12 cellular contexts compared by ENCODE assay signal in the genomic region with DNA sequence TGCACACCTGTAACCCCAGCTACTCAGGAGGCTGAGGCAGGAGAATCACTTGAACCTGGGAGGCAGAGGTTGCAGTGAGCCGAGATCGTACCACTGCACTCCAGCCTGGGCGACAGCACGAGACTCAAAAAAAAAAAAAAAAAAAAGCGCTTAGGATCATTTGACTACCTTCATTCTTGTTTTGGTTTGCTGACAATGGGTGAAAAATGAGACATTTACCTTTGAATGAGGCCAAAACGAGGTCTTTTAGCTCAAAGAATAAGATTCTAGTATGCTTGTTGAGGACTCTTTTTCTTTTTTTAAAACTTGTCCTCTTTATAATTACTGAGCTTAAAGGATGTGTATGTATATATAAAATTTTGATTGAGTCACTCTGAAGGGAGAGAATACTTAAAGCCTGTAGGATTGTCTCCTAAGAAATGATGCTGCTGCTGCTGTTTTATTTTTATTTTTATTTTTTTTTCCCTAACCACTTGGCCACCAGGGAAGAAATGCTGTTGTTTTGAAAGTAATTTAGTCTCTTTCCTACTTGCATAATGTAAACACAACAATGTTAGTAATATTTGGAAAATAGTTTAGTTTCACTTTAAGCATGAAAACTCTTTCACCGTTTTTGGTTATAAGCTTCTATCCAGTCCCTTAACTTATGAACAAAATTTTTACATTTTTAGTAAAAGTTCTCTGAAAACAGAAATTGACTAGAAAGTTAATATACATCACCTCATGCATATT. TPM values are rescaled to one million over a fixed set of nuclear protein-coding genes. Genes with fewer than 3 reads are reported as not detected.
DNase-seq lines count a peak whose midpoint lies in the region; ATAC-seq, FAIRE-seq and TF ChIP-seq lines count a peak whose summit lies in the region.
"Had no signal": no experiment of that assay in that cellular context is flagged by ENCODE, and none has a peak within 500 bp of the region (broad histone marks: within the 10 kb centered on the region; RNA-seq: fewer than 3 reads in every experiment).

No MANE protein-coding gene starts in this region.

- FAIRE-seq in D721Med (lab: Jason Lieb, UNC) = no peak
- FAIRE-seq in HTR-8/SVneo (lab: Jason Lieb, UNC) = no peak

- peaks cover 44% of the 10 kb centered on the region for H3K36me3 ChIP-seq in DND-41 (ENCODE audit: insufficient read depth, low read length)
- no peaks in the 10 kb centered on the region for H3K36me3 ChIP-seq in endocrine pancreas (ENCODE audit: control insufficient read depth, insufficient read depth, low read length)

- TF ChIP-seq CTCF in DND-41 (IDR thresholded peaks at IDR 0.05; ENCODE audit: borderline replicate concordance, extremely low read depth, low read length, poor library complexity, severe bottlenecking) (no peak), D721Med (IDR thresholded peaks at IDR 0.05; ENCODE audit: insufficient read depth, missing control alignments) (no peak)

- intact Hi-C loops in cardiac septum (cut with DNase I) = no loop called here

- H3K9me3 ChIP-seq in DND-41 (ENCODE audit: insufficient read depth, low read length, severe bottlenecking) = no peaks in the 10 kb centered on the region
- H3K9me3 ChIP-seq in endocrine pancreas (ENCODE audit: control insufficient read depth, low read length) = no peaks in the 10 kb centered on the region
- H3K9me3 ChIP-seq: psoas muscle had no signal

- no peak overlapping the region for H3K27ac ChIP-seq in DND-41 (ENCODE audit: low read length)
- H3K27ac ChIP-seq: psoas muscle had no signal

- H3K27me3 ChIP-seq in DND-41 (ENCODE audit: insufficient read depth, low read length, poor library complexity) (no peaks in the 10 kb centered on the region), endocrine pancreas (ENCODE audit: control insufficient read depth, insufficient read depth, low read length) (no peaks in the 10 kb centered on the region)

- H3K79me2 ChIP-seq in DND-41 (ENCODE audit: insufficient read depth, low read length) = peaks cover 95% of the 10 kb centered on the region

- H3K4me3 ChIP-seq in DND-41 (ENCODE audit: low read depth in 1 of 2, low read length in 2 of 2) (no peak overlapping the region), endocrine pancreas (ENCODE audit: control insufficient read depth, insufficient read depth, low read length) (peak overlapping the region; percentile 43)
- H3K4me3 ChIP-seq: psoas muscle had no signal

- H3K4me2 ChIP-seq in DND-41 (ENCODE audit: insufficient read depth, low read length) = peak overlapping the region; percentile 22; the same call in 1 of the 2 replicates

- peaks cover 3% of the 10 kb centered on the region for H4K20me1 ChIP-seq in DND-41 (ENCODE audit: insufficient read depth, low read length)

- peaks cover 27% of the 10 kb centered on the region for H3K4me1 ChIP-seq in DND-41 (ENCODE audit: insufficient read depth, low read length)
- H3K4me1 ChIP-seq in endocrine pancreas (ENCODE audit: control insufficient read depth, insufficient read depth, low read length) = peaks cover 3% of the 10 kb centered on the region

- no peak overlapping the region for H3K9ac ChIP-seq in DND-41 (ENCODE audit: low read depth, low read length)
- no peak overlapping the region for H3K9ac ChIP-seq in endocrine pancreas (ENCODE audit: control insufficient read depth, insufficient read depth, low read length)

- ATAC-seq in DND-41 (ENCODE audit: insufficient read depth, low read depth) (no peak), GM21390 (IDR thresholded peaks at IDR 0.05; ENCODE audit: unreplicated experiment) (peak; percentile 20), HG03439 (IDR thresholded peaks at IDR 0.05; ENCODE audit: unreplicated experiment) (peak; percentile 23)
- ATAC-seq: psoas muscle had no signal

- DNase-seq in DND-41 (no peak), NCI-H1694 (lab: John Stamatoyannopoulos, UW) (no peak), cardiac septum (ENCODE audit: low spot score) (no peak), D721Med (ENCODE audit: insufficient read length, low spot score) (no peak), HTR-8/SVneo (ENCODE audit: insufficient read length, low spot score) (no peak)
- DNase-seq: hypothalamus; NCI-H2107; psoas muscle; stimulated activated CD8-positive, alpha-beta memory T cell treated with anti-CD3 and anti-CD28 coated beads, Interleukin-4, amount 100 ng/mL, for 48 hours had no signal

- H2AFZ ChIP-seq in DND-41 (ENCODE audit: low read depth, low read length) = no peak overlapping the region

RNA-seq across cellular contexts. Expression of a gene that starts 7.9 kb away (rescaled TPM):
- 30.3 TPM for total RNA-seq in cardiac septum
